Comparison of ENCODE assay signal across 1 cellular context in the genomic region with DNA sequence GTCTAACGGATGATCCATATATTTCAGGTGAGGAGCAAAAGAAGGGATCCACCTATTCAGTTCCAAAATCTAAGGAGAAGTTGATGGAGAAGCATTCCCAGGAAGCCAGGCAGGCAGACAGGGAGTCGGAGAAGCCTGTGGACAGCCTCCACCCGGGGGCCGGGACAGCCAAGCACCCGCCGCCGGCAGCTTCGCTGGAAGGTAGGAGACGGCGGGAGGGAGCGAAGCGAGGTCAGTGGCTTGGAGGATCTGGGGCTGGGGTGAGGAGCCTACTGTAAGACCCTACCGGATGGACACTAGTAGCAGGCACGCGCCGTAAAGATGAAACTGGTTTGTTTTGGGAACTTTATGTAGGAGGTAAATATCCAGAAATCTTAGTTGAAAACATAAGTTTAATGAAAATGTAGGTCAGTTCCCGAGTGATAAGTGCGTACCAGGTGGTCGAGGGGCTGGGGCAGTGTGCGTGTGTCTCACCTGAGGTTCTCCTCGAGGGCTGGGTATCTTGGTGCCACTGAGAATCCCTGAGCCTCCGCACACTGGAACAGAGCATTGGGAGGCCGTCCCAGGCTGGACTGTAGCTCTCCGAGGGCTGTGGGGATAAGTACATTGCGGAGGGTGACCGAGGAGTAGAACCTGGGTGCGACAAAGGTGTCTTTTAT.
TF ChIP-seq lines count a peak whose summit lies in the region.

No MANE protein-coding gene starts in this region.

TF ChIP-seq in K562, 482 proteins besides CTCF, POLR2A, EP300 and RAD21 (continues in another document):
- TF ChIP-seq PTTG1 (tag; IDR thresholded peaks at IDR 0.05; ENCODE audit: low read depth) (no peak), POLR2B (IDR thresholded peaks at IDR 0.05; ENCODE audit: low read depth, partially characterized antibody) (peak; percentile 20), KAT7 (CRISPR knock-in tag; IDR thresholded peaks at IDR 0.05; ENCODE audit: borderline replicate concordance) (no peak; the same call in 1 of the 2 replicates), IFI16 (CRISPR knock-in tag; IDR thresholded peaks at IDR 0.05) (no peak), CBFB (CRISPR knock-in tag; IDR thresholded peaks at IDR 0.05) (0 out of 2 replicates have a peak, but pooled peaks have one; percentile 14), EP400 (IDR thresholded peaks at IDR 0.05) (peak; percentile 1; the same call in 1 of the 2 replicates), NR4A1 (CRISPR knock-in tag; IDR thresholded peaks at IDR 0.05) (0 out of 2 replicates have a peak, but pooled peaks have one; percentile 39), NR4A1 (tag; IDR thresholded peaks at IDR 0.05) (no peak), SAFB2 (IDR thresholded peaks at IDR 0.05; ENCODE audit: borderline replicate concordance, low read depth, low read length, severe bottlenecking) (no peak), SMAD4 (CRISPR knock-in tag; conservative IDR thresholded peaks at IDR 0.05) (0 out of 2 replicates have a peak, but pooled peaks have one; percentile 7), RBFOX2 (IDR thresholded peaks at IDR 0.05; ENCODE audit: low read depth, low read length) (no peak), ZNF445 (CRISPR knock-in tag; IDR thresholded peaks at IDR 0.05; ENCODE audit: low read depth) (no peak), HDAC2 (IDR thresholded peaks at IDR 0.05) (peak; percentile 16; the same call in 1 of the 2 replicates), SIN3A (IDR thresholded peaks at IDR 0.05; ENCODE audit: borderline replicate concordance in 2 of 2, control insufficient read depth in 1 of 2, low read depth in 2 of 2, low read length in 2 of 2) (no peak), ZSCAN32 (CRISPR knock-in tag; IDR thresholded peaks at IDR 0.05) (no peak), ZNF436 (CRISPR knock-in tag; IDR thresholded peaks at IDR 0.05) (0 out of 2 replicates have a peak, but pooled peaks have one; percentile 21), TRIM24 (IDR thresholded peaks at IDR 0.05) (peak in 1 of 2 experiments; percentile 18; a peak in 1 of 4 replicates), MTF1 (CRISPR knock-in tag; IDR thresholded peaks at IDR 0.05; ENCODE audit: borderline replicate concordance) (no peak), SNIP1 (IDR thresholded peaks at IDR 0.05; ENCODE audit: low read depth) (0 out of 2 replicates have a peak, but pooled peaks have one; percentile 29), SRF (CRISPR knock-in tag; IDR thresholded peaks at IDR 0.05) (0 out of 4 replicates have a peak, but pooled peaks of 1 of the 2 experiments have one; percentile 36), ZC3H11A (IDR thresholded peaks at IDR 0.05; ENCODE audit: low read depth, low read length) (no peak), ELF4 (CRISPR knock-in tag; IDR thresholded peaks at IDR 0.05) (peak; percentile 17; the same call in 1 of the 2 replicates)
- TF ChIP-seq, protein P1, sequence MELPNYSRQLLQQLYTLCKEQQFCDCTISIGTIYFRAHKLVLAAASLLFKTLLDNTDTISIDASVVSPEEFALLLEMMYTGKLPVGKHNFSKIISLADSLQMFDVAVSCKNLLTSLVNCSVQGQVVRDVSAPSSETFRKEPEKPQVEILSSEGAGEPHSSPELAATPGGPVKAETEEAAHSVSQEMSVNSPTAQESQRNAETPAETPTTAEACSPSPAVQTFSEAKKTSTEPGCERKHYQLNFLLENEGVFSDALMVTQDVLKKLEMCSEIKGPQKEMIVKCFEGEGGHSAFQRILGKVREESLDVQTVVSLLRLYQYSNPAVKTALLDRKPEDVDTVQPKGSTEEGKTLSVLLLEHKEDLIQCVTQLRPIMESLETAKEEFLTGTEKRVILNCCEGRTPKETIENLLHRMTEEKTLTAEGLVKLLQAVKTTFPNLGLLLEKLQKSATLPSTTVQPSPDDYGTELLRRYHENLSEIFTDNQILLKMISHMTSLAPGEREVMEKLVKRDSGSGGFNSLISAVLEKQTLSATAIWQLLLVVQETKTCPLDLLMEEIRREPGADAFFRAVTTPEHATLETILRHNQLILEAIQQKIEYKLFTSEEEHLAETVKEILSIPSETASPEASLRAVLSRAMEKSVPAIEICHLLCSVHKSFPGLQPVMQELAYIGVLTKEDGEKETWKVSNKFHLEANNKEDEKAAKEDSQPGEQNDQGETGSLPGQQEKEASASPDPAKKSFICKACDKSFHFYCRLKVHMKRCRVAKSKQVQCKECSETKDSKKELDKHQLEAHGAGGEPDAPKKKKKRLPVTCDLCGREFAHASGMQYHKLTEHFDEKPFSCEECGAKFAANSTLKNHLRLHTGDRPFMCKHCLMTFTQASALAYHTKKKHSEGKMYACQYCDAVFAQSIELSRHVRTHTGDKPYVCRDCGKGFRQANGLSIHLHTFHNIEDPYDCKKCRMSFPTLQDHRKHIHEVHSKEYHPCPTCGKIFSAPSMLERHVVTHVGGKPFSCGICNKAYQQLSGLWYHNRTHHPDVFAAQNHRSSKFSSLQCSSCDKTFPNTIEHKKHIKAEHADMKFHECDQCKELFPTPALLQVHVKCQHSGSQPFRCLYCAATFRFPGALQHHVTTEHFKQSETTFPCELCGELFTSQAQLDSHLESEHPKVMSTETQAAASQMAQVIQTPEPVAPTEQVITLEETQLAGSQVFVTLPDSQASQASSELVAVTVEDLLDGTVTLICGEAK (IDR thresholded peaks at IDR 0.05) = peak; percentile 48
- TF ChIP-seq, protein P1 (CRISPR knock-in tag; IDR thresholded peaks at IDR 0.05) = no peak
- TF ChIP-seq, protein P2, sequence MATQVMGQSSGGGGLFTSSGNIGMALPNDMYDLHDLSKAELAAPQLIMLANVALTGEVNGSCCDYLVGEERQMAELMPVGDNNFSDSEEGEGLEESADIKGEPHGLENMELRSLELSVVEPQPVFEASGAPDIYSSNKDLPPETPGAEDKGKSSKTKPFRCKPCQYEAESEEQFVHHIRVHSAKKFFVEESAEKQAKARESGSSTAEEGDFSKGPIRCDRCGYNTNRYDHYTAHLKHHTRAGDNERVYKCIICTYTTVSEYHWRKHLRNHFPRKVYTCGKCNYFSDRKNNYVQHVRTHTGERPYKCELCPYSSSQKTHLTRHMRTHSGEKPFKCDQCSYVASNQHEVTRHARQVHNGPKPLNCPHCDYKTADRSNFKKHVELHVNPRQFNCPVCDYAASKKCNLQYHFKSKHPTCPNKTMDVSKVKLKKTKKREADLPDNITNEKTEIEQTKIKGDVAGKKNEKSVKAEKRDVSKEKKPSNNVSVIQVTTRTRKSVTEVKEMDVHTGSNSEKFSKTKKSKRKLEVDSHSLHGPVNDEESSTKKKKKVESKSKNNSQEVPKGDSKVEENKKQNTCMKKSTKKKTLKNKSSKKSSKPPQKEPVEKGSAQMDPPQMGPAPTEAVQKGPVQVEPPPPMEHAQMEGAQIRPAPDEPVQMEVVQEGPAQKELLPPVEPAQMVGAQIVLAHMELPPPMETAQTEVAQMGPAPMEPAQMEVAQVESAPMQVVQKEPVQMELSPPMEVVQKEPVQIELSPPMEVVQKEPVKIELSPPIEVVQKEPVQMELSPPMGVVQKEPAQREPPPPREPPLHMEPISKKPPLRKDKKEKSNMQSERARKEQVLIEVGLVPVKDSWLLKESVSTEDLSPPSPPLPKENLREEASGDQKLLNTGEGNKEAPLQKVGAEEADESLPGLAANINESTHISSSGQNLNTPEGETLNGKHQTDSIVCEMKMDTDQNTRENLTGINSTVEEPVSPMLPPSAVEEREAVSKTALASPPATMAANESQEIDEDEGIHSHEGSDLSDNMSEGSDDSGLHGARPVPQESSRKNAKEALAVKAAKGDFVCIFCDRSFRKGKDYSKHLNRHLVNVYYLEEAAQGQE (CRISPR knock-in tag; IDR thresholded peaks at IDR 0.05; ENCODE audit: low read depth) = no peak
- TF ChIP-seq, protein P3, sequence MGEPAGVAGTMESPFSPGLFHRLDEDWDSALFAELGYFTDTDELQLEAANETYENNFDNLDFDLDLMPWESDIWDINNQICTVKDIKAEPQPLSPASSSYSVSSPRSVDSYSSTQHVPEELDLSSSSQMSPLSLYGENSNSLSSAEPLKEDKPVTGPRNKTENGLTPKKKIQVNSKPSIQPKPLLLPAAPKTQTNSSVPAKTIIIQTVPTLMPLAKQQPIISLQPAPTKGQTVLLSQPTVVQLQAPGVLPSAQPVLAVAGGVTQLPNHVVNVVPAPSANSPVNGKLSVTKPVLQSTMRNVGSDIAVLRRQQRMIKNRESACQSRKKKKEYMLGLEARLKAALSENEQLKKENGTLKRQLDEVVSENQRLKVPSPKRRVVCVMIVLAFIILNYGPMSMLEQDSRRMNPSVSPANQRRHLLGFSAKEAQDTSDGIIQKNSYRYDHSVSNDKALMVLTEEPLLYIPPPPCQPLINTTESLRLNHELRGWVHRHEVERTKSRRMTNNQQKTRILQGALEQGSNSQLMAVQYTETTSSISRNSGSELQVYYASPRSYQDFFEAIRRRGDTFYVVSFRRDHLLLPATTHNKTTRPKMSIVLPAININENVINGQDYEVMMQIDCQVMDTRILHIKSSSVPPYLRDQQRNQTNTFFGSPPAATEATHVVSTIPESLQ (CRISPR knock-in tag; IDR thresholded peaks at IDR 0.05) = 0 out of 2 replicates have a peak, but pooled peaks have one; percentile 37
- TF ChIP-seq, protein P4, sequence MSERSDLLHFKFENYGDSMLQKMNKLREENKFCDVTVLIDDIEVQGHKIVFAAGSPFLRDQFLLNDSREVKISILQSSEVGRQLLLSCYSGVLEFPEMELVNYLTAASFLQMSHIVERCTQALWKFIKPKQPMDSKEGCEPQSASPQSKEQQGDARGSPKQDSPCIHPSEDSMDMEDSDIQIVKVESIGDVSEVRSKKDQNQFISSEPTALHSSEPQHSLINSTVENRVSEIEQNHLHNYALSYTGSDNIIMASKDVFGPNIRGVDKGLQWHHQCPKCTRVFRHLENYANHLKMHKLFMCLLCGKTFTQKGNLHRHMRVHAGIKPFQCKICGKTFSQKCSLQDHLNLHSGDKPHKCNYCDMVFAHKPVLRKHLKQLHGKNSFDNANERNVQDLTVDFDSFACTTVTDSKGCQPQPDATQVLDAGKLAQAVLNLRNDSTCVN (CRISPR knock-in tag; IDR thresholded peaks at IDR 0.05) = peak; percentile 44; the same call in 1 of the 2 replicates
- TF ChIP-seq, protein P5, sequence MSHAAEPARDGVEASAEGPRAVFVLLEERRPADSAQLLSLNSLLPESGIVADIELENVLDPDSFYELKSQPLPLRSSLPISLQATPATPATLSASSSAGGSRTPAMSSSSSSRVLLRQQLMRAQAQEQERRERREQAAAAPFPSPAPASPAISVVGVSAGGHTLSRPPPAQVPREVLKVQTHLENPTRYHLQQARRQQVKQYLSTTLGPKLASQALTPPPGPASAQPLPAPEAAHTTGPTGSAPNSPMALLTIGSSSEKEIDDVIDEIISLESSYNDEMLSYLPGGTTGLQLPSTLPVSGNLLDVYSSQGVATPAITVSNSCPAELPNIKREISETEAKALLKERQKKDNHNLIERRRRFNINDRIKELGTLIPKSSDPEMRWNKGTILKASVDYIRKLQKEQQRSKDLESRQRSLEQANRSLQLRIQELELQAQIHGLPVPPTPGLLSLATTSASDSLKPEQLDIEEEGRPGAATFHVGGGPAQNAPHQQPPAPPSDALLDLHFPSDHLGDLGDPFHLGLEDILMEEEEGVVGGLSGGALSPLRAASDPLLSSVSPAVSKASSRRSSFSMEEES (CRISPR knock-in tag; IDR thresholded peaks at IDR 0.05) = 0 out of 2 replicates have a peak, but pooled peaks have one; percentile 13
- TF ChIP-seq, protein P6, sequence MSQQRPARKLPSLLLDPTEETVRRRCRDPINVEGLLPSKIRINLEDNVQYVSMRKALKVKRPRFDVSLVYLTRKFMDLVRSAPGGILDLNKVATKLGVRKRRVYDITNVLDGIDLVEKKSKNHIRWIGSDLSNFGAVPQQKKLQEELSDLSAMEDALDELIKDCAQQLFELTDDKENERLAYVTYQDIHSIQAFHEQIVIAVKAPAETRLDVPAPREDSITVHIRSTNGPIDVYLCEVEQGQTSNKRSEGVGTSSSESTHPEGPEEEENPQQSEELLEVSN (IDR thresholded peaks at IDR 0.05; ENCODE audit: borderline replicate concordance in 1 of 2, extremely low read depth in 1 of 2, insufficient read depth in 1 of 2, insufficient read length in 1 of 2, low read depth in 1 of 2, low read length in 1 of 2, poor library complexity in 1 of 2, severe bottlenecking in 1 of 2) = peak in 1 of 2 experiments; percentile 52
- TF ChIP-seq, protein P7, sequence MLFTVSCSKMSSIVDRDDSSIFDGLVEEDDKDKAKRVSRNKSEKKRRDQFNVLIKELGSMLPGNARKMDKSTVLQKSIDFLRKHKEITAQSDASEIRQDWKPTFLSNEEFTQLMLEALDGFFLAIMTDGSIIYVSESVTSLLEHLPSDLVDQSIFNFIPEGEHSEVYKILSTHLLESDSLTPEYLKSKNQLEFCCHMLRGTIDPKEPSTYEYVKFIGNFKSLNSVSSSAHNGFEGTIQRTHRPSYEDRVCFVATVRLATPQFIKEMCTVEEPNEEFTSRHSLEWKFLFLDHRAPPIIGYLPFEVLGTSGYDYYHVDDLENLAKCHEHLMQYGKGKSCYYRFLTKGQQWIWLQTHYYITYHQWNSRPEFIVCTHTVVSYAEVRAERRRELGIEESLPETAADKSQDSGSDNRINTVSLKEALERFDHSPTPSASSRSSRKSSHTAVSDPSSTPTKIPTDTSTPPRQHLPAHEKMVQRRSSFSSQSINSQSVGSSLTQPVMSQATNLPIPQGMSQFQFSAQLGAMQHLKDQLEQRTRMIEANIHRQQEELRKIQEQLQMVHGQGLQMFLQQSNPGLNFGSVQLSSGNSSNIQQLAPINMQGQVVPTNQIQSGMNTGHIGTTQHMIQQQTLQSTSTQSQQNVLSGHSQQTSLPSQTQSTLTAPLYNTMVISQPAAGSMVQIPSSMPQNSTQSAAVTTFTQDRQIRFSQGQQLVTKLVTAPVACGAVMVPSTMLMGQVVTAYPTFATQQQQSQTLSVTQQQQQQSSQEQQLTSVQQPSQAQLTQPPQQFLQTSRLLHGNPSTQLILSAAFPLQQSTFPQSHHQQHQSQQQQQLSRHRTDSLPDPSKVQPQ (CRISPR knock-in tag; IDR thresholded peaks at IDR 0.05; ENCODE audit: borderline replicate concordance) = 0 out of 2 replicates have a peak, but pooled peaks have one; percentile 16
